28 cellular contexts compared by ENCODE assay signal in the genomic region with DNA sequence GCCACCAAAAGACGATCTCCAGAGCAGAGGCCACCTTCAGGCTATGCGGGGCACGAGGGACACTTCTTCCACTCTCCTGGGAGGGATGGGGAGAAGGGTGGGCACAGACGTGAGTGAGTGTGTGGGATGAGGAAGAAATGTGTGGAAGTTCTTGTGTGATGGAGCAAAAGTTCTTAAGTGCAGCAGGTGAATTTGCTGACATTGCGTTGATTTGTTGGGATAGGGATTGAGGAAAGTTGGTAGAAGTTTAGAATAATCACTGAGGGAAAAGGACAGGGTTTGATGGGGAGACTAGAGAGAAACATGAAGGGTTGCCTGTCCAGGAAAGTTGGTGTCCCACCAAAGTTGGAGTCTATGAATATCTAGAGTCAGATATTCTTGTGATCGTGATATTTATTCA.
"Had no signal": no experiment of that assay in that cellular context is flagged by ENCODE, and none has a peak within 500 bp of the region (broad histone marks: within the 10 kb centered on the region; RNA-seq: fewer than 3 reads in every experiment).

No MANE protein-coding gene starts in this region.

- H3K4me3 ChIP-seq: ascending aorta, gastrocnemius medialis, left ventricle myocardium inferior, pancreas, psoas muscle, stomach, thyroid gland, upper lobe of right lung had no signal

- H3K27me3 Mint-ChIP-seq: activated CD4-positive, alpha-beta T cell treated with anti-CD3 and anti-CD28 coated beads, Interleukin-2, amount 10 ng/mL, durations not matched to agents 7 days and 5 days; activated CD8-positive, alpha-beta T cell treated with anti-CD3 and anti-CD28 coated beads for 36 hours; activated naive CD8-positive, alpha-beta T cell treated with anti-CD3 and anti-CD28 coated beads for 36 hours; effector memory CD8-positive, alpha-beta T cell; natural killer cell treated with Interleukin-12 subunit alpha and Interleukin-12 subunit beta and Interleukin-15 and Interleukin-18, amount 100 ng/mL, for 72 hours; stimulated activated naive B cell treated with anti-CD40 and anti-IgM and Interleukin-4, amounts not matched to agents 10 μg/mL and 1 μg/mL and 100 μg/mL, for 72 hours had no signal

- H3K4me3 Mint-ChIP-seq: activated CD4-positive, alpha-beta T cell treated with anti-CD3 and anti-CD28 coated beads, Interleukin-2, amount 10 ng/mL, durations not matched to agents 7 days and 5 days; activated CD8-positive, alpha-beta T cell treated with anti-CD3 and anti-CD28 coated beads for 36 hours; activated naive CD8-positive, alpha-beta T cell treated with anti-CD3 and anti-CD28 coated beads for 36 hours; effector memory CD8-positive, alpha-beta T cell; natural killer cell treated with Interleukin-12 subunit alpha and Interleukin-12 subunit beta and Interleukin-15 and Interleukin-18, amount 100 ng/mL, for 72 hours; stimulated activated naive B cell treated with anti-CD40 and anti-IgM and Interleukin-4, amounts not matched to agents 10 μg/mL and 1 μg/mL and 100 μg/mL, for 72 hours; T-helper 1 cell treated with Interleukin-12 subunit alpha and Interleukin-12 subunit beta and Interleukin-4 antibody, amounts not matched to agents 30 μg/mL and 1 μg/mL, for 36 hours; WTC11 had no signal

- H3K36me3 Mint-ChIP-seq: natural killer cell treated with Interleukin-12 subunit alpha and Interleukin-12 subunit beta and Interleukin-15 and Interleukin-18, amount 100 ng/mL, for 72 hours; stimulated activated naive B cell treated with anti-CD40 and anti-IgM and Interleukin-4, amounts not matched to agents 10 μg/mL and 1 μg/mL and 100 μg/mL, for 72 hours; WTC11 had no signal

- H3K9me3 ChIP-seq: ascending aorta, gastrocnemius medialis, left ventricle myocardium inferior, pancreas, psoas muscle, stomach, thyroid gland, upper lobe of right lung had no signal

- DNase-seq: activated CD4-positive, alpha-beta T cell treated with anti-CD3 and anti-CD28 coated beads for 1 hour; activated CD4-positive, alpha-beta T cell treated with anti-CD3 and anti-CD28 coated beads, Interleukin-2, amount 10 ng/mL, durations not matched to agents 7 days and 5 days; activated effector memory CD4-positive, alpha-beta T cell treated with Interleukin-2 at 50 U/mL for 16 hours; activated naive CD4-positive, alpha-beta T cell treated with Interleukin-2 at 50 U/mL for 16 hours; activated naive CD8-positive, alpha-beta T cell treated with anti-CD3 and anti-CD28 coated beads for 36 hours; activated T-cell treated with anti-CD3 and anti-CD28 coated beads, Interleukin-2, amount 50 U/mL, for 48 hours; brain microvascular endothelial cell; caudate nucleus; cortex of kidney; effector memory CD8-positive, alpha-beta T cell; gastrocnemius medialis; glutamatergic neuron; islet precursor cell; left ventricle myocardium inferior; mammary epithelial cell; pancreas; psoas muscle; stimulated activated CD4-positive, alpha-beta T cell treated with anti-CD3 and anti-CD28 coated beads, Interleukin-15, amount 100 ng/mL, for 24 hours; stimulated activated CD4-positive, alpha-beta T cell treated with anti-CD3 and anti-CD28 coated beads, Interleukin-2, amount 100 ng/mL, for 24 hours; stimulated activated naive B cell treated with anti-CD40 and anti-IgM and Interleukin-4, amounts not matched to agents 10 μg/mL and 1 μg/mL and 100 μg/mL, for 72 hours; stomach; thyroid gland; upper lobe of right lung had no signal

- H3K27ac Mint-ChIP-seq: activated CD4-positive, alpha-beta T cell treated with anti-CD3 and anti-CD28 coated beads, Interleukin-2, amount 10 ng/mL, durations not matched to agents 7 days and 5 days; activated CD8-positive, alpha-beta T cell treated with anti-CD3 and anti-CD28 coated beads for 36 hours; activated naive CD8-positive, alpha-beta T cell treated with anti-CD3 and anti-CD28 coated beads for 36 hours; natural killer cell treated with Interleukin-12 subunit alpha and Interleukin-12 subunit beta and Interleukin-15 and Interleukin-18, amount 100 ng/mL, for 72 hours; stimulated activated naive B cell treated with anti-CD40 and anti-IgM and Interleukin-4, amounts not matched to agents 10 μg/mL and 1 μg/mL and 100 μg/mL, for 72 hours; T-helper 1 cell treated with Interleukin-12 subunit alpha and Interleukin-12 subunit beta and Interleukin-4 antibody, amounts not matched to agents 30 μg/mL and 1 μg/mL, for 36 hours; WTC11 had no signal

- H3K27me3 ChIP-seq: ascending aorta, brain microvascular endothelial cell, gastrocnemius medialis, pancreas, stomach, thyroid gland, upper lobe of right lung had no signal

- H3K9me3 Mint-ChIP-seq: activated CD4-positive, alpha-beta T cell treated with anti-CD3 and anti-CD28 coated beads, Interleukin-2, amount 10 ng/mL, durations not matched to agents 7 days and 5 days; activated CD8-positive, alpha-beta T cell treated with anti-CD3 and anti-CD28 coated beads for 36 hours; activated naive CD8-positive, alpha-beta T cell treated with anti-CD3 and anti-CD28 coated beads for 36 hours; effector memory CD8-positive, alpha-beta T cell; natural killer cell treated with Interleukin-12 subunit alpha and Interleukin-12 subunit beta and Interleukin-15 and Interleukin-18, amount 100 ng/mL, for 72 hours; stimulated activated naive B cell treated with anti-CD40 and anti-IgM and Interleukin-4, amounts not matched to agents 10 μg/mL and 1 μg/mL and 100 μg/mL, for 72 hours; T-helper 1 cell treated with Interleukin-12 subunit alpha and Interleukin-12 subunit beta and Interleukin-4 antibody, amounts not matched to agents 30 μg/mL and 1 μg/mL, for 36 hours; WTC11 had no signal

- H3K27ac ChIP-seq: ascending aorta, brain microvascular endothelial cell, gastrocnemius medialis, left ventricle myocardium inferior, pancreas, psoas muscle, stomach, thyroid gland, upper lobe of right lung had no signal

- ATAC-seq: activated CD8-positive, alpha-beta T cell treated with anti-CD3 and anti-CD28 coated beads for 36 hours; effector memory CD8-positive, alpha-beta T cell; gastrocnemius medialis; natural killer cell treated with Interleukin-12 subunit alpha and Interleukin-12 subunit beta and Interleukin-15 and Interleukin-18, amount 100 ng/mL, for 72 hours; pancreas; psoas muscle; stimulated activated naive B cell treated with anti-CD40 and anti-IgM and Interleukin-4, amounts not matched to agents 10 μg/mL and 1 μg/mL and 100 μg/mL, for 72 hours; upper lobe of right lung; WTC11 had no signal

- H3K36me3 ChIP-seq: brain microvascular endothelial cell, gastrocnemius medialis, left ventricle myocardium inferior, pancreas, thyroid gland, upper lobe of right lung had no signal
